8 cellular contexts compared by ENCODE assay signal in the genomic region with DNA sequence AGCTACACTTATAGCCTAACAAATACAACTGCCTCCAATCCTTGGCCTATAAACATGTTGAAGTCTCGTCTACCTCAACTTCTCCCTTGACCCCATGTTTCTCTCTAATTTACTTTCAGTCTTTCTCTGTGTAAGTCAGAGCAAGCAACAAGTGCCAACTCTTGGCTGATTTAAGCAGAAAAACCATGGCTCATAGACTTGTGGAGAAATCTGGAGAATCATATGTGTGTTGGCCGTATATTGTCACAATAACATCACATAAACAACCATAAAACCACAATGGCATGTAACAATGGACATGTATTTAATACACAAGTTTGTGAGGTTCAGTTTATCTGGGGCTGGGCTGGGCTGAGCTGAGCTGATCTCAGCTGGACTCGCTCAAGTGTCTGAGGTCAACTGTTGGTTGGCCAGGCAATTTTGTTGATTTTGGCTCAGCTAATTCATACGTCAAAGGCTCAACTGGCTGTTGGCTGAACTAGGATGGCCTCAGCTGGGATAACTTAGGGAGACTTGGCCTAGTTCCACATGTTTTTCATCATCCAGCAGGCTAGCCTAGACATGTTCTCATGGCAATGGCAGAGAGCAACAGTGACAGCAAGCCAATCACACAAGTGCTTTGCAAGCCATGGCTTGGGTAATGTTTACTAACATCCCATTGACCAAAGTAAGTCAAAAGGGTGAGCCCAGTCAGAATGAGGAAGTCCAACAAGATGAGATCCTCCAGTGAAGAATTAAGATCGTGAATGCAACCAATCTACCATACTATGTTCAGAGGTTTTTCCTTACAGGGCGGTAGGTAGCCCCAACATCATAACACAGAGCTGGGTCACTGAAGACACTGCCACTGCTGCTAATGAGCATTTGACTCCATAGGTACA. TPM values are rescaled to one million over a fixed set of nuclear protein-coding genes. Genes with fewer than 3 reads are reported as not detected.
DNase-seq lines count a peak whose midpoint lies in the region; ATAC-seq lines count a peak whose summit lies in the region.

No MANE protein-coding gene starts in this region.

- H2BK120ac ChIP-seq in mesenchymal stem cell (ENCODE audit: low read depth, low read length) = peak overlapping the region; percentile 90

- ATAC-seq in GM18517 (IDR thresholded peaks at IDR 0.05; ENCODE audit: unreplicated experiment) (no peak), GM18498 (IDR thresholded peaks at IDR 0.05; ENCODE audit: unreplicated experiment) (no peak), HG02840 (IDR thresholded peaks at IDR 0.05; ENCODE audit: low FRiP score, unreplicated experiment) (no peak)

- H3K18ac ChIP-seq in mesenchymal stem cell (ENCODE audit: low read depth in 1 of 2, low read length in 2 of 2) = peak overlapping the region; percentile 93 to 96

- WGBS in mesenchymal stem cell = 71% methylated on average over 5 of the region's 6 CpGs

- peak overlapping the region in 1 of 2 experiments; percentile 29 for H3K4me3 ChIP-seq in mesenchymal stem cell (ENCODE audit: insufficient read depth in 1 of 2, low read depth in 1 of 2, low read length in 2 of 2)

- no peak overlapping the region for H3K4me2 ChIP-seq in mesenchymal stem cell (ENCODE audit: low read length, poor library complexity, severe bottlenecking)

- H3K14ac ChIP-seq in mesenchymal stem cell (ENCODE audit: low read length in 2 of 2) = peak overlapping the region; percentile 2 to 93

- peaks cover 15% of the 10 kb centered on the region for H3K4me1 ChIP-seq in mesenchymal stem cell (ENCODE audit: control insufficient read depth, insufficient read depth, low read depth, low read length)

- peak overlapping the region; percentile 100 for H3K27ac ChIP-seq in mesenchymal stem cell (ENCODE audit: low read length, poor library complexity, severe bottlenecking)

- DNase-seq in GOT3 (lab: John Stamatoyannopoulos, UW) (peak; percentile 72), NCI-H748 treated with DMSO at 0.1 percent for 48 hours (lab: John Stamatoyannopoulos, UW) (peak; percentile 92), dermis blood vessel endothelial cell (peak; percentile 100), mesenchymal stem cell (peak; percentile 100)
- no peak for DNase-seq in activated naive CD4-positive, alpha-beta T cell (lab: John Stamatoyannopoulos, UW)

- peak overlapping the region; percentile 95 for H2BK5ac ChIP-seq in mesenchymal stem cell (ENCODE audit: low read depth, low read length, poor library complexity, severe bottlenecking)

- no peak overlapping the region for H2BK15ac ChIP-seq in mesenchymal stem cell (ENCODE audit: low read depth, poor library complexity, severe bottlenecking)

- peaks cover 2% of the 10 kb centered on the region for H3K9me3 ChIP-seq in mesenchymal stem cell (ENCODE audit: control insufficient read depth, low read length)

- H3K27me3 ChIP-seq in mesenchymal stem cell (ENCODE audit: control insufficient read depth in 1 of 2, insufficient read depth in 1 of 2, low read length in 2 of 2) = no peaks in the 10 kb centered on the region

- H3K79me1 ChIP-seq in mesenchymal stem cell (replicated peaks; ENCODE audit: low read length, poor library complexity, severe bottlenecking) = no peaks in the 10 kb centered on the region

- peak overlapping the region; percentile 78 to 99 for H2BK12ac ChIP-seq in mesenchymal stem cell (ENCODE audit: low read length in 2 of 2)

- H3K36me3 ChIP-seq in mesenchymal stem cell (ENCODE audit: control insufficient read depth in 1 of 2, insufficient read depth in 2 of 2, low read depth in 1 of 2, low read length in 2 of 2) = no peaks in the 10 kb centered on the region

- H2AK5ac ChIP-seq in mesenchymal stem cell (ENCODE audit: low read length, severe bottlenecking) = peak overlapping the region; percentile 98

- peak overlapping the region; percentile 84 for H3K9ac ChIP-seq in mesenchymal stem cell (ENCODE audit: low read length)

- peak overlapping the region; percentile 92 for H4K8ac ChIP-seq in mesenchymal stem cell (ENCODE audit: low read length)

- H2AFZ ChIP-seq in mesenchymal stem cell (ENCODE audit: low read depth, low read length) = peak overlapping the region; percentile 62

- peak overlapping the region; percentile 81 for H4K91ac ChIP-seq in mesenchymal stem cell (ENCODE audit: low read length)

- H3K4ac ChIP-seq in mesenchymal stem cell (ENCODE audit: low read depth in 1 of 2, low read length in 2 of 2) = peak overlapping the region; percentile 87 to 93

- no peak overlapping the region for H3K23ac ChIP-seq in mesenchymal stem cell (ENCODE audit: low read length in 2 of 2)

RNA-seq across cellular contexts. Expression of a gene that starts 12.9 kb away (rescaled TPM):
- 9.5 and 12.1 TPM in 2 replicates for total RNA-seq in dermis blood vessel endothelial cell
- 7.1 TPM for polyA plus RNA-seq in mesenchymal stem cell (2013, experiment 1 of 2)
- 7.1 TPM for polyA plus RNA-seq in mesenchymal stem cell (2013, experiment 2 of 2)

RNA-seq across cellular contexts. Expression of a gene that starts 13.3 kb away (rescaled TPM):
- 12.1 and 12.4 TPM in 2 replicates for total RNA-seq in dermis blood vessel endothelial cell
- 2.0 TPM for polyA plus RNA-seq in mesenchymal stem cell (2013, experiment 1 of 2)
- polyA plus RNA-seq in mesenchymal stem cell (2013, experiment 2 of 2) = 2.5 TPM

Comparison
In these comparisons a context has a peak if more than half of its experiments do, and no peak if none do; other contexts are left out.
1. DNase-seq: peak in GOT3 (single experiment), NCI-H748 treated with DMSO at 0.1 percent for 48 hours (single experiment), dermis blood vessel endothelial cell (single experiment) and mesenchymal stem cell (single experiment); none in activated naive CD4-positive, alpha-beta T cell (0 of 4).